ENCODE assay signal across 1 cellular context in genomic region chr1:1374068-1374860, GRCh38.
TF ChIP-seq lines count a peak whose summit lies in the region.

No MANE protein-coding gene starts in this region.

TF ChIP-seq in GM23338, 12 proteins besides CTCF, POLR2A, EP300 and RAD21:
- TF ChIP-seq ETS1 (IDR thresholded peaks at IDR 0.05) (no peak), ZNF462 (CRISPR knock-in tag; IDR thresholded peaks at IDR 0.05) (no peak), NANOG (IDR thresholded peaks at IDR 0.05; ENCODE audit: borderline replicate concordance) (no peak), EZH2phosphoT487 (IDR thresholded peaks at IDR 0.05; ENCODE audit: unreplicated experiment) (no peak), JUNB (IDR thresholded peaks at IDR 0.05; ENCODE audit: unreplicated experiment) (no peak), ZNF331 (CRISPR knock-in tag; IDR thresholded peaks at IDR 0.05; ENCODE audit: low read depth) (no peak), STAT1 (IDR thresholded peaks at IDR 0.05; ENCODE audit: unreplicated experiment) (no peak), ZNF114 (CRISPR knock-in tag; IDR thresholded peaks at IDR 0.05) (no peak), CREB1 (CRISPR knock-in tag; IDR thresholded peaks at IDR 0.05; ENCODE audit: low read depth) (no peak), EZH2 (IDR thresholded peaks at IDR 0.05; ENCODE audit: low read depth, unreplicated experiment) (no peak), POLR2AphosphoS5 (IDR thresholded peaks at IDR 0.05; ENCODE audit: low read depth) (no peak), REST (IDR thresholded peaks at IDR 0.05; ENCODE audit: unreplicated experiment) (no peak)
